Comparison of ENCODE assay signal across 17 cellular contexts in genomic region chr4:147487616-147488015, GRCh38. TPM values are rescaled to one million over a fixed set of nuclear protein-coding genes. Genes with fewer than 3 reads are reported as not detected.
DNase-seq lines count a peak whose midpoint lies in the region; ATAC-seq and TF ChIP-seq lines count a peak whose summit lies in the region.
"Had no signal": no experiment of that assay in that cellular context is flagged by ENCODE, and none has a peak within 500 bp of the region (broad histone marks: within the 10 kb centered on the region; RNA-seq: fewer than 3 reads in every experiment).

No MANE protein-coding gene starts in this region.

- peaks cover 5% of the 10 kb centered on the region for H3K4me1 ChIP-seq in adipocyte (ENCODE audit: control insufficient read depth, insufficient read depth, low read length)

- peaks cover 79% of the 10 kb centered on the region for H3K4me1 Mint-ChIP-seq in mesothelial cell of epicardium

- ATAC-seq in GM19023 (IDR thresholded peaks at IDR 0.05; ENCODE audit: unreplicated experiment) (no peak), HG03139 (IDR thresholded peaks at IDR 0.05; ENCODE audit: unreplicated experiment) (no peak)

- peak overlapping the region; percentile 77 for H3K27ac Mint-ChIP-seq in mesothelial cell of epicardium
- H3K27ac Mint-ChIP-seq: CD4-positive, alpha-beta memory T cell had no signal

- H3K4me3 Mint-ChIP-seq in mesothelial cell of epicardium: peak overlapping the region; percentile 26
- H3K4me3 Mint-ChIP-seq: CD4-positive, alpha-beta memory T cell had no signal

- H3K9ac ChIP-seq in adipocyte (ENCODE audit: low read length): no peak overlapping the region
- H3K9ac ChIP-seq: GM23248 had no signal

- no peaks in the 10 kb centered on the region for H3K36me3 ChIP-seq in adipocyte (ENCODE audit: control insufficient read depth, insufficient read depth, low read length, severe bottlenecking)

- no peak overlapping the region for H3K4me3 ChIP-seq in adipocyte (ENCODE audit: low read length)
- H3K4me3 ChIP-seq: GM23248 had no signal

- DNase-seq in adipocyte (ENCODE audit: low read depth) (peak; percentile 71), fibroblast of gingiva (ENCODE audit: low read depth) (peak; percentile 27), mesothelial cell of epicardium (ENCODE audit: low spot score in 2 of 2, unreplicated experiment in 2 of 2) (no peak), NCI-H526 treated with DMSO at 0.1 percent for 48 hours (lab: John Stamatoyannopoulos, UW) (no peak)
- DNase-seq: C1 segment of cervical spinal cord; Calu3; CD4-positive, alpha-beta memory T cell; COR-L47; DMS53; DMS79 treated with DMSO at 0.1 percent for 48 hours; GF-D8; GM23248; H7; HCEC 1CT had no signal

- no peaks in the 10 kb centered on the region for H3K9me3 ChIP-seq in adipocyte (ENCODE audit: control insufficient read depth, low read length)

- H3K9me3 Mint-ChIP-seq in mesothelial cell of epicardium: no peaks in the 10 kb centered on the region

- TF ChIP-seq CTCF in mesothelial cell of epicardium (IDR thresholded peaks at IDR 0.05; ENCODE audit: unreplicated experiment): no peak

- H3K36me3 Mint-ChIP-seq in mesothelial cell of epicardium: peaks cover 35% of the 10 kb centered on the region
- H3K36me3 Mint-ChIP-seq: CD4-positive, alpha-beta memory T cell had no signal

- H3K27me3 ChIP-seq in adipocyte (replicated peaks; ENCODE audit: control insufficient read depth, insufficient read depth, low read length): no peaks in the 10 kb centered on the region

- no peaks in the 10 kb centered on the region for H3K27me3 Mint-ChIP-seq in mesothelial cell of epicardium (ENCODE audit: low read depth)

RNA-seq across cellular contexts. Expression of gene EDNRA, which starts 6.7 kb away (rescaled TPM):
- total RNA-seq in mesothelial cell of epicardium: 135 to 140 TPM (median 135 TPM) in 3 replicates
- total RNA-seq: CD4-positive, alpha-beta memory T cell; G401 had no signal

Comparison
In these comparisons a context has a peak if more than half of its experiments do, and no peak if none do; other contexts are left out.
1. DNase-seq: peak in adipocyte (single experiment) and fibroblast of gingiva (single experiment); none in mesothelial cell of epicardium (0 of 2) and NCI-H526 treated with DMSO at 0.1 percent for 48 hours (single experiment).